Comparison of ENCODE assay signal across 11 cellular contexts in genomic region chr10:72736176-72736795, GRCh38. TPM values are rescaled to one million over a fixed set of nuclear protein-coding genes. Genes with fewer than 3 reads are reported as not detected.
DNase-seq lines count a peak whose midpoint lies in the region; ATAC-seq and TF ChIP-seq lines count a peak whose summit lies in the region.
"Had no signal": no experiment of that assay in that cellular context is flagged by ENCODE, and none has a peak within 500 bp of the region (broad histone marks: within the 10 kb centered on the region; RNA-seq: fewer than 3 reads in every experiment).

No MANE protein-coding gene starts in this region.

- DNase-seq in DMS 273 (lab: John Stamatoyannopoulos, UW; ENCODE audit: unreplicated experiment) (peak; percentile 9), DMS 273 treated with DMSO at 0.1 percent for 48 hours (lab: John Stamatoyannopoulos, UW) (no peak), WTC11 (ENCODE audit: low spot score) (no peak), right cardiac atrium (no peak), DMS79 (lab: John Stamatoyannopoulos, UW) (no peak), glomerular visceral epithelial cell (ENCODE audit: extremely low spot score) (no peak)
- DNase-seq: 8988T, amniotic stem cell, T-helper 17 cell had no signal

- no peaks in the 10 kb centered on the region for H3K27me3 ChIP-seq in right cardiac atrium (ENCODE audit: control insufficient read depth, insufficient read depth)
- H3K27me3 ChIP-seq in subcutaneous abdominal adipose tissue (ENCODE audit: control insufficient read depth in 5 of 5, insufficient read depth in 4 of 5, low read length in 5 of 5), result no peaks in the 10 kb centered on the region

- H3K27ac Mint-ChIP-seq in WTC11, result peak overlapping the region; percentile 91
- H3K27ac Mint-ChIP-seq: T-helper 17 cell had no signal

- H3K4me1 Mint-ChIP-seq in WTC11, result peaks cover 32% of the 10 kb centered on the region

- H3K9ac ChIP-seq in subcutaneous abdominal adipose tissue (ENCODE audit: low read length in 5 of 5), result peak overlapping the region in 2 of 5 donors; percentile 5 to 54

- no peak overlapping the region for H3K4me3 Mint-ChIP-seq in WTC11
- H3K4me3 Mint-ChIP-seq: T-helper 17 cell had no signal

- no peak for ATAC-seq in WTC11
- peak in 1 of 2 donors; percentile 42 for ATAC-seq in right cardiac atrium
- ATAC-seq in HG02623 (IDR thresholded peaks at IDR 0.05; ENCODE audit: unreplicated experiment), result no peak
- ATAC-seq: T-helper 17 cell had no signal

- H3K4me3 ChIP-seq in right cardiac atrium (ENCODE audit: low read length), result no peak overlapping the region
- no peak overlapping the region for H3K4me3 ChIP-seq in subcutaneous abdominal adipose tissue (ENCODE audit: low read depth in 1 of 5, low read length in 5 of 5)

- POLR2A ChIA-PET in WTC11 (lab: Charles Lee), result no interaction called here

- H3K9me3 Mint-ChIP-seq in WTC11, result no peaks in the 10 kb centered on the region

- H3K36me3 ChIP-seq in subcutaneous abdominal adipose tissue (ENCODE audit: control insufficient read depth in 5 of 5, insufficient read depth in 5 of 5, low read length in 5 of 5), result no peaks in the 10 kb centered on the region

- H3K4me1 ChIP-seq in right cardiac atrium (ENCODE audit: control insufficient read depth, insufficient read depth, low read length) (peaks cover 3% of the 10 kb centered on the region), subcutaneous abdominal adipose tissue (ENCODE audit: control insufficient read depth in 5 of 5, insufficient read depth in 5 of 5, low read length in 5 of 5) (peaks cover 0 to 49% (median 41%) of the 10 kb centered on the region in 5 donors)

- H3K36me3 Mint-ChIP-seq in WTC11, result no peaks in the 10 kb centered on the region

- intact Hi-C loops in right cardiac atrium (cut with DNase I), result no loop called here

- no peaks in the 10 kb centered on the region for H3K27me3 Mint-ChIP-seq in WTC11 (ENCODE audit: low read depth)
- H3K27me3 Mint-ChIP-seq: T-helper 17 cell had no signal

- CTCF ChIA-PET in WTC11 (lab: Charles Lee), result no interaction called here

- H3K27ac ChIP-seq in right cardiac atrium (ENCODE audit: low read length), result peak overlapping the region; percentile 68
- H3K27ac ChIP-seq in subcutaneous abdominal adipose tissue (ENCODE audit: low read depth, low read length), result peak overlapping the region; percentile 68

- WGBS in right cardiac atrium, result 29% methylated on average over 1 of the region's 1 CpG

- no peak for TF ChIP-seq CTCF in WTC11 (IDR thresholded peaks at IDR 0.05)

- no peaks in the 10 kb centered on the region for H3K9me3 ChIP-seq in right cardiac atrium (ENCODE audit: control insufficient read depth, low read length)
- H3K9me3 ChIP-seq in subcutaneous abdominal adipose tissue (ENCODE audit: control insufficient read depth in 5 of 5, low read length in 5 of 5), result no peaks in the 10 kb centered on the region

TF ChIP-seq in WTC11, 78 proteins besides CTCF, POLR2A, EP300 and RAD21:
- no peak for TF ChIP-seq ATF6 (CRISPR knock-in tag; IDR thresholded peaks at IDR 0.05)
- no peak for TF ChIP-seq PREB (CRISPR knock-in tag; IDR thresholded peaks at IDR 0.05; ENCODE audit: borderline replicate concordance)
- TF ChIP-seq FOXJ3 (CRISPR knock-in tag; IDR thresholded peaks at IDR 0.05; ENCODE audit: borderline replicate concordance), result no peak
- no peak for TF ChIP-seq FOXP1 (CRISPR knock-in tag; IDR thresholded peaks at IDR 0.05; ENCODE audit: borderline replicate concordance)
- TF ChIP-seq RORB (CRISPR knock-in tag; IDR thresholded peaks at IDR 0.05), result no peak
- no peak for TF ChIP-seq ZNF232 (CRISPR knock-in tag; IDR thresholded peaks at IDR 0.05)
- no peak for TF ChIP-seq AR (CRISPR knock-in tag; IDR thresholded peaks at IDR 0.05)
- no peak for TF ChIP-seq E2F1 (CRISPR knock-in tag; IDR thresholded peaks at IDR 0.05)
- TF ChIP-seq CREB1 (CRISPR knock-in tag; IDR thresholded peaks at IDR 0.05), result no peak
- no peak for TF ChIP-seq ZNF425 (CRISPR knock-in tag; conservative IDR thresholded peaks at IDR 0.05)
- no peak for TF ChIP-seq ZNF396 (CRISPR knock-in tag; IDR thresholded peaks at IDR 0.05; ENCODE audit: borderline replicate concordance)
- no peak for TF ChIP-seq EMX1 (CRISPR knock-in tag; IDR thresholded peaks at IDR 0.05)
- no peak for TF ChIP-seq ZNF423 (CRISPR knock-in tag; IDR thresholded peaks at IDR 0.05)
- no peak for TF ChIP-seq ELF4 (CRISPR knock-in tag; IDR thresholded peaks at IDR 0.05; ENCODE audit: low read depth)
TF ChIP-seq in WTC11: peak in this region for 0.

RNA-seq across cellular contexts. Expression of gene MCU, which starts 44.3 kb away (rescaled TPM):
- total RNA-seq in WTC11 (2021) (36.5 to 41.4 TPM (median 37.2 TPM) in 3 replicates), right cardiac atrium (10 to 100 TPM; 17.7 to 22.1 (median 18.8) TPM)
- 14.2 TPM for polyA plus RNA-seq in right cardiac atrium
